ENCODE assay signal across 15 cellular contexts in genomic region chr1:39165049-39165448, GRCh38. TPM values are rescaled to one million over a fixed set of nuclear protein-coding genes. Genes with fewer than 3 reads are reported as not detected.
DNase-seq lines count a peak whose midpoint lies in the region; TF ChIP-seq lines count a peak whose summit lies in the region.
"Had no signal": no experiment of that assay in that cellular context is flagged by ENCODE, and none has a peak within 500 bp of the region (broad histone marks: within the 10 kb centered on the region; RNA-seq: fewer than 3 reads in every experiment).

No MANE protein-coding gene starts in this region.

- no peak overlapping the region for H3K27ac Mint-ChIP-seq in CD14-positive monocyte
- H3K27ac Mint-ChIP-seq: natural killer cell treated with Interleukin-12 subunit alpha and Interleukin-12 subunit beta and Interleukin-15 and Interleukin-18, amount 100 ng/mL, for 72 hours had no signal

- H3K27me3 ChIP-seq in stomach = no peaks in the 10 kb centered on the region

- H3K4me1 ChIP-seq in stomach = peaks cover 42 to 79% (median 54%) of the 10 kb centered on the region in 4 donors

- H3K27ac ChIP-seq in stomach = peak overlapping the region; percentile 17 to 39 (median 25)
- H3K27ac ChIP-seq: 22Rv1 had no signal

- WGBS in stomach, 5 donors = 30 to 76% (median 51%) methylated on average over 2 of the region's 2 CpGs

- DNase-seq in DMS 273 (lab: John Stamatoyannopoulos, UW; ENCODE audit: unreplicated experiment) (peak; percentile 93), DMS 273 treated with DMSO at 0.1 percent for 48 hours (lab: John Stamatoyannopoulos, UW) (no peak), choroid plexus epithelial cell (ENCODE audit: low read depth) (peak; percentile 89), islet precursor cell (peak; percentile 80), stomach (no peak), CD14-positive monocyte (ENCODE audit: low spot score) (no peak), iPS-NIHi11 (ENCODE audit: low spot score) (no peak), NOMO-1 (lab: John Stamatoyannopoulos, UW; ENCODE audit: unreplicated experiment in 2 of 2) (no peak)
- DNase-seq: activated CD4-positive, CD25-positive, alpha-beta regulatory T cell; activated CD8-positive, alpha-beta memory T cell treated with anti-CD3 and anti-CD28 coated beads, Interleukin-2, amount 50 U/mL, for 4 hours; NCI-H1048; NCI-H446 treated with DMSO at 0.1 percent for 48 hours; T-helper 1 cell had no signal

- peaks cover 8% of the 10 kb centered on the region for H3K4me1 Mint-ChIP-seq in CD14-positive monocyte

- H3K9me3 Mint-ChIP-seq in CD14-positive monocyte = no peaks in the 10 kb centered on the region
- H3K9me3 Mint-ChIP-seq: natural killer cell treated with Interleukin-12 subunit alpha and Interleukin-12 subunit beta and Interleukin-15 and Interleukin-18, amount 100 ng/mL, for 72 hours had no signal

- no peaks in the 10 kb centered on the region for H3K36me3 Mint-ChIP-seq in CD14-positive monocyte
- H3K36me3 Mint-ChIP-seq: natural killer cell treated with Interleukin-12 subunit alpha and Interleukin-12 subunit beta and Interleukin-15 and Interleukin-18, amount 100 ng/mL, for 72 hours had no signal

- no peak for TF ChIP-seq CTCF in choroid plexus epithelial cell (conservative IDR thresholded peaks at IDR 0.05; ENCODE audit: low read depth, low read length)
- no peak for TF ChIP-seq CTCF in stomach (IDR thresholded peaks at IDR 0.05)
- TF ChIP-seq CTCF in CD14-positive monocyte (IDR thresholded peaks at IDR 0.05) = no peak

- H3K4me3 ChIP-seq in choroid plexus epithelial cell (ENCODE audit: low read depth, low read length) = no peak overlapping the region
- H3K4me3 ChIP-seq in stomach = no peak overlapping the region

- H3K9me3 ChIP-seq in stomach = no peaks in the 10 kb centered on the region

- H3K36me3 ChIP-seq in stomach = no peaks in the 10 kb centered on the region

- peaks cover 0 to 7% (median 5%) of the 10 kb centered on the region in 3 donors for H3K27me3 Mint-ChIP-seq in CD14-positive monocyte (ENCODE audit: low read depth in 3 of 3)
- H3K27me3 Mint-ChIP-seq: natural killer cell treated with Interleukin-12 subunit alpha and Interleukin-12 subunit beta and Interleukin-15 and Interleukin-18, amount 100 ng/mL, for 72 hours had no signal

- intact Hi-C loops in stomach (cut with DNase I; ENCODE audit: low total_unique reads) = no loop called here
- intact Hi-C loops in CD14-positive monocyte (cut with micrococcal nuclease) = no loop called here

- H3K4me3 Mint-ChIP-seq in CD14-positive monocyte = no peak overlapping the region
- H3K4me3 Mint-ChIP-seq: natural killer cell treated with Interleukin-12 subunit alpha and Interleukin-12 subunit beta and Interleukin-15 and Interleukin-18, amount 100 ng/mL, for 72 hours had no signal

- TF ChIP-seq EP300 in stomach (IDR thresholded peaks at IDR 0.05) = no peak

- no peak for TF ChIP-seq POLR2A in stomach (IDR thresholded peaks at IDR 0.05)

RNA-seq across cellular contexts. Expression of gene MACF1, which starts 39.4 kb away (rescaled TPM):
- total RNA-seq in stomach = 100 to 1,000 TPM; 170 to 662 (median 401) TPM
- polyA plus RNA-seq in stomach = 10 to 100 TPM; 16.8 to 40.1 (median 26.8) TPM
- polyA plus RNA-seq in CD14-positive monocyte = 1 to 10 TPM; 3.4 to 4.5 TPM

Comparison
In these comparisons a context has a peak if more than half of its experiments do, and no peak if none do; other contexts are left out.
1. DNase-seq: peak in DMS 273 (single experiment), choroid plexus epithelial cell (single experiment) and islet precursor cell (single experiment); none in DMS 273 treated with DMSO at 0.1 percent for 48 hours (single experiment), stomach (single experiment), CD14-positive monocyte (single experiment), iPS-NIHi11 (single experiment) and NOMO-1 (0 of 2).